ENCODE assay signal across 1 cellular context in the genomic region with DNA sequence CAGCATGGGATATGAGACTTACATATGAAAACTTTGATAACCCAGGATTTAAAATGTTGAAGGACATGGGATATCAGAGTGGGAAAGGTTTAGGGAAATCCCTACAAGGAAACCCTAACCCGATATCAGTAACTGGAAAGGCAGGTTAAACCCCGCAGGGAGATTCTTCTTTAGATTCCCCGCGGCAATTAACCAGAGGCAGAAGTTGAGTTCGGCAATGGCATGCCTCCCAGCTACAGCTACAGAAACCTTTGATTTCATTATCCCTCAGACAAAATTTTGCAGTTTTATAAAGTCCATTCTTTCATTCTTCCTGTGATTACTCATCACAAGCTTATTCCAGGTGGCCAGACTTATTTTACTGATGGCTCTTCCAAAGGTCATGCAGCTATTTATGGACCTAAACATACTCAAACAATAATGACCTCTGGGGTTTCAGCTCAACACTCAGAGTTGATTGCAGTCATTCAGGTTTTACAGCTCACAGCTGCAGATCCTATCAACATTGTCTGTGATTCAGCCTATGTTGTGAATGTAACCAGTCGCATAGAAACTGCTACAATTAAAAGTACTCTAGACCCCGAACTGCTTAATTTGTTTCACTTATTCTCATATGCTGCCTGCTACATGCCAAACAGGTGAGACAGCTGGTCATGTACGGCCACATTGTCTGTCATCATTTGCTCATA.
TF ChIP-seq lines count a peak whose summit lies in the region.
"Not testable (repeated sequence)": the region's sequence is repeated elsewhere in the genome, so short reads cannot be mapped to it uniquely, and the experiment has no call there.

No MANE protein-coding gene starts in this region.

TF ChIP-seq in HepG2, 621 proteins besides CTCF, POLR2A, EP300 and RAD21 (continued from another document):
- TF ChIP-seq, protein P1, sequence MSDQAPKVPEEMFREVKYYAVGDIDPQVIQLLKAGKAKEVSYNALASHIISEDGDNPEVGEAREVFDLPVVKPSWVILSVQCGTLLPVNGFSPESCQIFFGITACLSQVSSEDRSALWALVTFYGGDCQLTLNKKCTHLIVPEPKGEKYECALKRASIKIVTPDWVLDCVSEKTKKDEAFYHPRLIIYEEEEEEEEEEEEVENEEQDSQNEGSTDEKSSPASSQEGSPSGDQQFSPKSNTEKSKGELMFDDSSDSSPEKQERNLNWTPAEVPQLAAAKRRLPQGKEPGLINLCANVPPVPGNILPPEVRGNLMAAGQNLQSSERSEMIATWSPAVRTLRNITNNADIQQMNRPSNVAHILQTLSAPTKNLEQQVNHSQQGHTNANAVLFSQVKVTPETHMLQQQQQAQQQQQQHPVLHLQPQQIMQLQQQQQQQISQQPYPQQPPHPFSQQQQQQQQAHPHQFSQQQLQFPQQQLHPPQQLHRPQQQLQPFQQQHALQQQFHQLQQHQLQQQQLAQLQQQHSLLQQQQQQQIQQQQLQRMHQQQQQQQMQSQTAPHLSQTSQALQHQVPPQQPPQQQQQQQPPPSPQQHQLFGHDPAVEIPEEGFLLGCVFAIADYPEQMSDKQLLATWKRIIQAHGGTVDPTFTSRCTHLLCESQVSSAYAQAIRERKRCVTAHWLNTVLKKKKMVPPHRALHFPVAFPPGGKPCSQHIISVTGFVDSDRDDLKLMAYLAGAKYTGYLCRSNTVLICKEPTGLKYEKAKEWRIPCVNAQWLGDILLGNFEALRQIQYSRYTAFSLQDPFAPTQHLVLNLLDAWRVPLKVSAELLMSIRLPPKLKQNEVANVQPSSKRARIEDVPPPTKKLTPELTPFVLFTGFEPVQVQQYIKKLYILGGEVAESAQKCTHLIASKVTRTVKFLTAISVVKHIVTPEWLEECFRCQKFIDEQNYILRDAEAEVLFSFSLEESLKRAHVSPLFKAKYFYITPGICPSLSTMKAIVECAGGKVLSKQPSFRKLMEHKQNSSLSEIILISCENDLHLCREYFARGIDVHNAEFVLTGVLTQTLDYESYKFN (CRISPR knock-in tag; conservative IDR thresholded peaks at IDR 0.05): peak; percentile 66
- TF ChIP-seq ZNF510 (CRISPR knock-in tag; IDR thresholded peaks at IDR 0.05; ENCODE audit: low read depth): 0 out of 2 replicates have a peak, but pooled peaks have one; percentile 45
- not testable (repeated sequence) for TF ChIP-seq SOX13 (IDR thresholded peaks at IDR 0.05)
- 0 out of 4 replicates have a peak, but pooled peaks of 1 of the 2 experiments have one; percentile 19 for TF ChIP-seq SOX13 (CRISPR knock-in tag; conservative IDR thresholded peaks at IDR 0.05 in 1 of 2, IDR thresholded peaks at IDR 0.05 in 1 of 2)
